In genomic region chr2:72825271-72826155, GRCh38 we compare ENCODE assay signal across 8 cellular contexts. TPM values are rescaled to one million over a fixed set of nuclear protein-coding genes. Genes with fewer than 3 reads are reported as not detected.
DNase-seq lines count a peak whose midpoint lies in the region; ATAC-seq, FAIRE-seq and TF ChIP-seq lines count a peak whose summit lies in the region.

Gene EXOC6B, minus strand, starts transcription at chr2:72826033.

- WGBS in psoas muscle, 3 donors: 1 to 2% (median 1%) methylated on average over 33 to 70 of the region's 70 CpGs
- under 1% methylated on average over 70 of the region's 70 CpGs for WGBS in urinary bladder

- H3K4me3 ChIP-seq in right atrium auricular region (peak within 1 kb of the TSS; percentile 71 to 90), psoas muscle (peak within 1 kb of the TSS; percentile 94), urinary bladder (ENCODE audit: low read depth, low read length) (peak within 1 kb of the TSS; percentile 93)

- H3K27me3 ChIP-seq in right atrium auricular region (no peaks in the 10 kb centered on the region), psoas muscle (ENCODE audit: insufficient read depth in 3 of 3, low read length in 2 of 3) (no peaks in the 10 kb centered on the region)

- FAIRE-seq in GM12892 (lab: Jason Lieb, UNC): peak; percentile 97

- intact Hi-C loops in psoas muscle (cut with DNase I): loop anchor here in 1 of 2 donors (10.0 kb wide), 1 partner anchor 51 kb away; no protein-coding TSS in a partner anchor

- peak within 1 kb of the TSS; percentile 84 to 91 for H3K27ac ChIP-seq in right atrium auricular region
- H3K27ac ChIP-seq in psoas muscle: peak within 1 kb of the TSS; percentile 76
- peak within 1 kb of the TSS; percentile 82 for H3K27ac ChIP-seq in urinary bladder (ENCODE audit: low read depth)

- H3K4me1 ChIP-seq in right atrium auricular region (peaks cover 0 to 24% of the 10 kb centered on the region in 2 donors), psoas muscle (peaks cover 19% of the 10 kb centered on the region), urinary bladder (ENCODE audit: insufficient read depth) (no peaks in the 10 kb centered on the region)

- TF ChIP-seq CTCF in right atrium auricular region (IDR thresholded peaks at IDR 0.05) (peak in 1 of 2 donors; percentile 16), psoas muscle (IDR thresholded peaks at IDR 0.05) (no peak)

- H3K36me3 ChIP-seq in right atrium auricular region (no peaks in the 10 kb centered on the region), psoas muscle (ENCODE audit: insufficient read depth in 1 of 2, low read depth in 1 of 2) (no peaks in the 10 kb centered on the region), urinary bladder (ENCODE audit: insufficient read depth) (no peaks in the 10 kb centered on the region)

- H3K9me3 ChIP-seq in right atrium auricular region (no peaks in the 10 kb centered on the region), psoas muscle (no peaks in the 10 kb centered on the region)

- DNase-seq in GM12892 (ENCODE audit: insufficient read length) (peak; percentile 61), NCI-H146 (lab: John Stamatoyannopoulos, UW) (peak; percentile 94), T-helper 2 cell (peak; percentile 54 to 89 (median 78)), anterior cingulate cortex (lab: John Stamatoyannopoulos, UW) (peak; percentile 44 to 95 (median 86)), right atrium auricular region (ENCODE audit: low spot score) (peak; percentile 92), psoas muscle (peak; percentile 92 to 95)

- ATAC-seq in HG02852 (IDR thresholded peaks at IDR 0.05; ENCODE audit: unreplicated experiment) (peak; percentile 95), psoas muscle (peak; percentile 94 to 99 (median 98))

- TF ChIP-seq POLR2A in GM12892 (IDR thresholded peaks at IDR 0.05; ENCODE audit: low read depth, low read length): peak; percentile 31; the same call in 1 of the 2 replicates

RNA-seq across cellular contexts. Expression of gene EXOC6B, which starts in this region (rescaled TPM):
- 2.0 TPM for polyA plus RNA-seq in GM12892 (2012; ENCODE audit: missing spikeins)
- total RNA-seq in right atrium auricular region: 100 to 1,000 TPM in 1 of 2 donors, 10 to 100 TPM in 1; 80.5 to 111 TPM
- total RNA-seq in psoas muscle: 10 to 100 TPM; 14.1 to 26.8 (median 20.4) TPM
- polyA plus RNA-seq in psoas muscle: 1 to 10 TPM; 4.4 to 7.9 (median 5.1) TPM
- total RNA-seq in urinary bladder: 47.6 TPM
- polyA plus RNA-seq in urinary bladder: 14.5 TPM

Comparison
In these comparisons a context has a peak if more than half of its experiments do, and no peak if none do; other contexts are left out.
1. Peak in every context shown above with its lines: DNase-seq, ATAC-seq, H3K4me3 ChIP-seq and H3K27ac ChIP-seq.